10 cellular contexts compared by ENCODE assay signal in the genomic region with DNA sequence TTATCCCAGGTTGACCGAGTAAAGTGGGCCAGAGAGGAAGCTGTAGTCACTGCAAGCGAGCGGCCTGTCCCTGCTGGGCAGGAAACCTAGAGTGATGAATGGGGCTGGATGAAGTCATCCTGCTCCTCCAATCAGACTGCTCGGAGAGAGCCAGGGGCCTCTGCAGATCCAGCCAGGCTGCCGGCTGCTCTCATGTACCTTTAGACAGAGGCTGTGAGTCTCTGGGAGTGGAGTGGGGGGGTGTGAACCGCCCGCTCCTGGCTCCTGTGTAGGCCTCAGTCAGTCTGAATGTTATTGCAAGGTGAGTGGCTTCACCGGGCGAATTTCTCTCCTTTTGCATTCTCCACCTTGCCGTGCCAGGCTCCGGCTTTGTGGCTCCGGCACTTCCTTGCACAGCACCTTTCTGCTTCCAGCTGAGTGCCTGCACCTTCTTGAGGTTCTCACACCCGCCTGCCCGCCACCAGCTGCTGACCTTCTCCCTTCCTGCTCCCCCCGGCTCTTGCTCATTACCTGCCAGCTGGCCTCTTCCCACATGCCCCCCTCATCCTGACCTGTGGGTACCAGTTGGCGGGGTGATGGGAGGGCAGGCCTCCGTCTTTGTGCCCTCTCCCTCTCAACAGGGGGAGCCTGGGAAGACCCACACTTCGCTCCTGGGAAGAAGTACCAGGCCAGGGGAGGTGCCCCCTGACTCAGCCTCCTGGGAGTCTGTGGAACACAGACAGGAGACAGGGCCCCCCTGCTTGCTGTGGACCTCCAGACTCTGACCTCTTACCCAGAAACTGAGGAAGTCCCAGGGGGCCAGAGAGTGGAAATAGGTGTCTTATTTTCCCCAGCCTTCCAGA.
A peak's percentile ranks its signal among the peaks of the same experiment; 100 is the strongest.
DNase-seq lines count a peak whose midpoint lies in the region; ATAC-seq and TF ChIP-seq lines count a peak whose summit lies in the region.
"Had no signal": no experiment of that assay in that cellular context is flagged by ENCODE, and none has a peak within 500 bp of the region (broad histone marks: within the 10 kb centered on the region; RNA-seq: fewer than 3 reads in every experiment).

No MANE protein-coding gene starts in this region.

- H2AFZ ChIP-seq in neural progenitor cell (replicated peaks): no peak overlapping the region

- H3K27ac Mint-ChIP-seq in neural progenitor cell: peak overlapping the region; percentile 88

- WGBS in psoas muscle, 3 donors: 79 to 87% (median 81%) methylated on average over 18 of the region's 18 CpGs

- peaks cover 4% of the 10 kb centered on the region for H3K36me3 Mint-ChIP-seq in neural progenitor cell

- H3K4me1 ChIP-seq in endocrine pancreas (ENCODE audit: control insufficient read depth, insufficient read depth, low read length) (no peaks in the 10 kb centered on the region), neural progenitor cell (peaks cover 28% of the 10 kb centered on the region), psoas muscle (no peaks in the 10 kb centered on the region), left lung (no peaks in the 10 kb centered on the region)

- H3K27me3 Mint-ChIP-seq in neural progenitor cell (ENCODE audit: insufficient read depth, low read depth): peaks cover 2% of the 10 kb centered on the region

- no peaks in the 10 kb centered on the region for H3K9me3 ChIP-seq in endocrine pancreas (ENCODE audit: control insufficient read depth, low read length)
- H3K9me3 ChIP-seq in neural progenitor cell (ENCODE audit: low read depth): no peaks in the 10 kb centered on the region
- no peaks in the 10 kb centered on the region for H3K9me3 ChIP-seq in psoas muscle
- H3K9me3 ChIP-seq in left lung: no peaks in the 10 kb centered on the region
- H3K9me3 ChIP-seq: neutrophil had no signal

- H3K79me2 ChIP-seq in neural progenitor cell (ENCODE audit: low read depth): peaks cover 9% of the 10 kb centered on the region

- H3K4me1 Mint-ChIP-seq in neural progenitor cell: peaks cover 53% of the 10 kb centered on the region

- H3K4me3 ChIP-seq in endocrine pancreas (ENCODE audit: control insufficient read depth, insufficient read depth, low read length) (no peak overlapping the region), neural progenitor cell (no peak overlapping the region), psoas muscle (no peak overlapping the region), left lung (no peak overlapping the region)

- TF ChIP-seq CTCF in neural progenitor cell (IDR thresholded peaks at IDR 0.05): no peak
- TF ChIP-seq CTCF in psoas muscle (IDR thresholded peaks at IDR 0.05): no peak
- TF ChIP-seq CTCF in left lung (IDR thresholded peaks at IDR 0.05): no peak

- peak overlapping the region; percentile 57 for H3K4me3 Mint-ChIP-seq in neural progenitor cell

- H4K20me1 ChIP-seq in neural progenitor cell (ENCODE audit: low read depth): peaks cover 13% of the 10 kb centered on the region

- peak overlapping the region; percentile 45 for H3K9ac ChIP-seq in endocrine pancreas (ENCODE audit: control insufficient read depth, insufficient read depth, low read length)
- H3K9ac ChIP-seq in neural progenitor cell: no peak overlapping the region

- no peaks in the 10 kb centered on the region for H3K27me3 ChIP-seq in endocrine pancreas (ENCODE audit: control insufficient read depth, insufficient read depth, low read length)
- H3K27me3 ChIP-seq in neural progenitor cell: no peaks in the 10 kb centered on the region
- H3K27me3 ChIP-seq in psoas muscle (ENCODE audit: insufficient read depth in 3 of 3, low read length in 2 of 3): no peaks in the 10 kb centered on the region
- H3K27me3 ChIP-seq in left lung: peaks cover 0 to 7% of the 10 kb centered on the region in 2 donors
- H3K27me3 ChIP-seq: neutrophil had no signal

- DNase-seq in Daoy (ENCODE audit: low read depth) (peak; percentile 84), NCI-H524 (lab: John Stamatoyannopoulos, UW) (peak; percentile 21 to 67), neural progenitor cell (ENCODE audit: low spot score) (peak; percentile 85), psoas muscle (no peak), left lung (no peak), HT-29 (ENCODE audit: low spot score) (no peak), NCI-H748 (lab: John Stamatoyannopoulos, UW; ENCODE audit: unreplicated experiment) (no peak)
- DNase-seq: cortex of kidney had no signal

- H3K36me3 ChIP-seq in endocrine pancreas (ENCODE audit: control insufficient read depth, insufficient read depth, low read length) (no peaks in the 10 kb centered on the region), neural progenitor cell (no peaks in the 10 kb centered on the region), psoas muscle (ENCODE audit: insufficient read depth in 1 of 2, low read depth in 1 of 2) (no peaks in the 10 kb centered on the region), left lung (no peaks in the 10 kb centered on the region)
- H3K36me3 ChIP-seq: neutrophil had no signal

- intact Hi-C loops in psoas muscle (cut with DNase I): loop anchor here (2.0 to 10.0 kb wide), 3 partner anchors 67 to 195 kb away; no protein-coding TSS in a partner anchor
- intact Hi-C loops in left lung (cut with DNase I): loop anchor here in 1 of 2 donors (5.0 kb wide), 1 partner anchor 67 kb away; no protein-coding TSS in a partner anchor

- H3K27ac ChIP-seq in neural progenitor cell (peak overlapping the region; percentile 8), psoas muscle (no peak overlapping the region), left lung (no peak overlapping the region)
- H3K27ac ChIP-seq: neutrophil had no signal

- peaks cover 12% of the 10 kb centered on the region for H3F3A ChIP-seq in neural progenitor cell (ENCODE audit: low read depth)

- peak overlapping the region; percentile 33 for H3K4me2 ChIP-seq in neural progenitor cell

- no peaks in the 10 kb centered on the region for H3K9me3 Mint-ChIP-seq in neural progenitor cell

- ATAC-seq in psoas muscle (no peak), left lung (no peak)

Comparison
In these comparisons a context has a peak if more than half of its experiments do, and no peak if none do; other contexts are left out.
1. DNase-seq: peak in Daoy (single experiment), NCI-H524 (2 of 2) and neural progenitor cell (single experiment); none in psoas muscle (0 of 2), left lung (0 of 2), HT-29 (single experiment) and NCI-H748 (single experiment).